1 cellular context compared by ENCODE assay signal in the genomic region with DNA sequence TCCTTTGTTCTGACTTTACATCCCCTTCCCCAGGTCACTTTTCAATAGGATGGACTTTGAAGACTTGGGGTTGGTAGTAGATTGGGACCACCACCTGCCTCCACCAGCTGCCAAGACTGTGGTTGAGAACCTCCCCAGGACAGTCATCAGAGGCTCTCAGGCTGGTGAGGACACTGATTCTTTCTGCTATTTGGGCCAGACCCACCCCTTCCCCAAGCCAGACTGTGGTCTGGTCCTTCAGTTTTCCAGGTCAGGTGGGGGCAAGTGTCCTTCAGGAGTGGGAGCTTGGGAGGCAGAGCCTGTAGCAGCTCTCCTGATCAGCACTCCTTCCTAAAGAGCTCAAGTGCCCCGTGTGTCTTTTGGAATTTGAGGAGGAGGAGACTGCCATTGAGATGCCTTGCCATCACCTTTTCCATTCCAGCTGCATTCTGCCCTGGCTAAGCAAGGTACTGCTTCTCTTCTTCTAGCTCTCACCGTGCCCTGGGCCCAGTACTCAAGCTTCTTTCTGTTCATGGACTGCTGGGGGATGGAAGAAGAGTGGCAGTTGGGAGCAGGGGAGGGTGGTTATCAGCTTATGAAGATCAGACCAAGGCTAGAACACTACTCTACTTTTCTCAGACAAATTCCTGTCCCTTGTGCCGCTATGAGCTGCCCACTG.
TF ChIP-seq lines count a peak whose summit lies in the region.

No MANE protein-coding gene starts in this region.

TF ChIP-seq in HepG2, 621 proteins besides CTCF, POLR2A, EP300 and RAD21 (continued from another document):
- no peak for TF ChIP-seq AGO2 (optimal IDR thresholded peaks at IDR 0.05; ENCODE audit: low read depth, low read length)
- TF ChIP-seq, protein P1, sequence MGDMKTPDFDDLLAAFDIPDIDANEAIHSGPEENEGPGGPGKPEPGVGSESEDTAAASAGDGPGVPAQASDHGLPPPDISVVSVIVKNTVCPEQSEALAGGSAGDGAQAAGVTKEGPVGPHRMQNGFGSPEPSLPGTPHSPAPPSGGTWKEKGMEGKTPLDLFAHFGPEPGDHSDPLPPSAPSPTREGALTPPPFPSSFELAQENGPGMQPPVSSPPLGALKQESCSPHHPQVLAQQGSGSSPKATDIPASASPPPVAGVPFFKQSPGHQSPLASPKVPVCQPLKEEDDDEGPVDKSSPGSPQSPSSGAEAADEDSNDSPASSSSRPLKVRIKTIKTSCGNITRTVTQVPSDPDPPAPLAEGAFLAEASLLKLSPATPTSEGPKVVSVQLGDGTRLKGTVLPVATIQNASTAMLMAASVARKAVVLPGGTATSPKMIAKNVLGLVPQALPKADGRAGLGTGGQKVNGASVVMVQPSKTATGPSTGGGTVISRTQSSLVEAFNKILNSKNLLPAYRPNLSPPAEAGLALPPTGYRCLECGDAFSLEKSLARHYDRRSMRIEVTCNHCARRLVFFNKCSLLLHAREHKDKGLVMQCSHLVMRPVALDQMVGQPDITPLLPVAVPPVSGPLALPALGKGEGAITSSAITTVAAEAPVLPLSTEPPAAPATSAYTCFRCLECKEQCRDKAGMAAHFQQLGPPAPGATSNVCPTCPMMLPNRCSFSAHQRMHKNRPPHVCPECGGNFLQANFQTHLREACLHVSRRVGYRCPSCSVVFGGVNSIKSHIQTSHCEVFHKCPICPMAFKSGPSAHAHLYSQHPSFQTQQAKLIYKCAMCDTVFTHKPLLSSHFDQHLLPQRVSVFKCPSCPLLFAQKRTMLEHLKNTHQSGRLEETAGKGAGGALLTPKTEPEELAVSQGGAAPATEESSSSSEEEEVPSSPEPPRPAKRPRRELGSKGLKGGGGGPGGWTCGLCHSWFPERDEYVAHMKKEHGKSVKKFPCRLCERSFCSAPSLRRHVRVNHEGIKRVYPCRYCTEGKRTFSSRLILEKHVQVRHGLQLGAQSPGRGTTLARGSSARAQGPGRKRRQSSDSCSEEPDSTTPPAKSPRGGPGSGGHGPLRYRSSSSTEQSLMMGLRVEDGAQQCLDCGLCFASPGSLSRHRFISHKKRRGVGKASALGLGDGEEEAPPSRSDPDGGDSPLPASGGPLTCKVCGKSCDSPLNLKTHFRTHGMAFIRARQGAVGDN (CRISPR knock-in tag; IDR thresholded peaks at IDR 0.05): no peak
- no peak for TF ChIP-seq MIER3 (CRISPR knock-in tag; IDR thresholded peaks at IDR 0.05; ENCODE audit: borderline replicate concordance)
- TF ChIP-seq, protein P2, sequence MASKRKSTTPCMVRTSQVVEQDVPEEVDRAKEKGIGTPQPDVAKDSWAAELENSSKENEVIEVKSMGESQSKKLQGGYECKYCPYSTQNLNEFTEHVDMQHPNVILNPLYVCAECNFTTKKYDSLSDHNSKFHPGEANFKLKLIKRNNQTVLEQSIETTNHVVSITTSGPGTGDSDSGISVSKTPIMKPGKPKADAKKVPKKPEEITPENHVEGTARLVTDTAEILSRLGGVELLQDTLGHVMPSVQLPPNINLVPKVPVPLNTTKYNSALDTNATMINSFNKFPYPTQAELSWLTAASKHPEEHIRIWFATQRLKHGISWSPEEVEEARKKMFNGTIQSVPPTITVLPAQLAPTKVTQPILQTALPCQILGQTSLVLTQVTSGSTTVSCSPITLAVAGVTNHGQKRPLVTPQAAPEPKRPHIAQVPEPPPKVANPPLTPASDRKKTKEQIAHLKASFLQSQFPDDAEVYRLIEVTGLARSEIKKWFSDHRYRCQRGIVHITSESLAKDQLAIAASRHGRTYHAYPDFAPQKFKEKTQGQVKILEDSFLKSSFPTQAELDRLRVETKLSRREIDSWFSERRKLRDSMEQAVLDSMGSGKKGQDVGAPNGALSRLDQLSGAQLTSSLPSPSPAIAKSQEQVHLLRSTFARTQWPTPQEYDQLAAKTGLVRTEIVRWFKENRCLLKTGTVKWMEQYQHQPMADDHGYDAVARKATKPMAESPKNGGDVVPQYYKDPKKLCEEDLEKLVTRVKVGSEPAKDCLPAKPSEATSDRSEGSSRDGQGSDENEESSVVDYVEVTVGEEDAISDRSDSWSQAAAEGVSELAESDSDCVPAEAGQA (IDR thresholded peaks at IDR 0.05; ENCODE audit: low read depth): no peak
- TF ChIP-seq, protein P2 (CRISPR knock-in tag; IDR thresholded peaks at IDR 0.05; ENCODE audit: borderline replicate concordance): no peak
- 0 out of 2 replicates have a peak, but pooled peaks have one; percentile 24 for TF ChIP-seq SRY (CRISPR knock-in tag; IDR thresholded peaks at IDR 0.05)
- TF ChIP-seq, protein P3, sequence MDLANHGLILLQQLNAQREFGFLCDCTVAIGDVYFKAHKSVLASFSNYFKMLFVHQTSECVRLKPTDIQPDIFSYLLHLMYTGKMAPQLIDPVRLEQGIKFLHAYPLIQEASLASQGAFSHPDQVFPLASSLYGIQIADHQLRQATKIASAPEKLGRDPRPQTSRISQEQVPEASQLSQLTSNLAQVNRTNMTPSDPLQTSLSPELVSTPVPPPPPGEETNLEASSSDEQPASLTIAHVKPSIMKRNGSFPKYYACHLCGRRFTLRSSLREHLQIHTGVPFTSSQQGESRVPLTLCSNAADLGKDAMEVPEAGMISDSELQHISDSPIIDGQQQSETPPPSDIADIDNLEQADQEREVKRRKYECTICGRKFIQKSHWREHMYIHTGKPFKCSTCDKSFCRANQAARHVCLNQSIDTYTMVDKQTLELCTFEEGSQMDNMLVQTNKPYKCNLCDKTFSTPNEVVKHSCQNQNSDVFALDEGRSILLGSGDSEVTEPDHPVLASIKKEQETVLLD (CRISPR knock-in tag; IDR thresholded peaks at IDR 0.05; ENCODE audit: low read depth): no peak
- TF ChIP-seq ZNF143 (CRISPR knock-in tag; IDR thresholded peaks at IDR 0.05): no peak
- no peak for TF ChIP-seq NRL (CRISPR knock-in tag; IDR thresholded peaks at IDR 0.05; ENCODE audit: borderline replicate concordance)
- 0 out of 2 replicates have a peak, but pooled peaks have one; percentile 22 for TF ChIP-seq SALL1 (CRISPR knock-in tag; IDR thresholded peaks at IDR 0.05)
- TF ChIP-seq SMYD3 (CRISPR knock-in tag; IDR thresholded peaks at IDR 0.05): no peak
- TF ChIP-seq AGO1 (IDR thresholded peaks at IDR 0.05; ENCODE audit: low read depth, low read length, poor library complexity, severe bottlenecking): no peak
- TF ChIP-seq REL (CRISPR knock-in tag; conservative IDR thresholded peaks at IDR 0.05): no peak
- TF ChIP-seq, protein P4, sequence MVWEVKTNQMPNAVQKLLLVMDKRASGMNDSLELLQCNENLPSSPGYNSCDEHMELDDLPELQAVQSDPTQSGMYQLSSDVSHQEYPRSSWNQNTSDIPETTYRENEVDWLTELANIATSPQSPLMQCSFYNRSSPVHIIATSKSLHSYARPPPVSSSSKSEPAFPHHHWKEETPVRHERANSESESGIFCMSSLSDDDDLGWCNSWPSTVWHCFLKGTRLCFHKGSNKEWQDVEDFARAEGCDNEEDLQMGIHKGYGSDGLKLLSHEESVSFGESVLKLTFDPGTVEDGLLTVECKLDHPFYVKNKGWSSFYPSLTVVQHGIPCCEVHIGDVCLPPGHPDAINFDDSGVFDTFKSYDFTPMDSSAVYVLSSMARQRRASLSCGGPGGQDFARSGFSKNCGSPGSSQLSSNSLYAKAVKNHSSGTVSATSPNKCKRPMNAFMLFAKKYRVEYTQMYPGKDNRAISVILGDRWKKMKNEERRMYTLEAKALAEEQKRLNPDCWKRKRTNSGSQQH (CRISPR knock-in tag; IDR thresholded peaks at IDR 0.05; ENCODE audit: low read depth): no peak
- TF ChIP-seq CBX1 (IDR thresholded peaks at IDR 0.05; ENCODE audit: low read depth): no peak
